In the genomic region with DNA sequence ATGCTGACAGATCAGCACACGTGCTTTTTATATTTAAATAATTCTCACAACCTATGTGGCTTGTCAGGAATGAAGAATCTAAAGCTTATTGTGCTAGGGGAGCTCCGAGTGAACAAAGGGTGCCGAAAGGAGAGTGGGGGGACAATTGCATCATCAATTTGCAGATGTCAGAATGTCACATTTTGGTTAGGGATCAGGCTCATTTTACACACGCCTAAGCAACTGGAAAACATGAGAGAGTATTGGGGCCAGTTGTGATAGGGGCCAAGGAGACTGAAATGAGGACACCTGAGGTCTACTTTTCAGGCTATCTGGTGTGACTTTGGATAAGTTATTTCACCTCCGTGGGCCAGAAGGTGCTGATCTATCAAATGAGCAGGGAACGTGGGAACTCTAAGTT, we compare ENCODE assay signal across 1 cellular context.
TF ChIP-seq lines count a peak whose summit lies in the region.

No MANE protein-coding gene starts in this region.

TF ChIP-seq in H1, 55 proteins besides CTCF, POLR2A, EP300 and RAD21:
- TF ChIP-seq CEBPB (IDR thresholded peaks at IDR 0.05; ENCODE audit: low read depth, low read length) (0 out of 2 replicates have a peak, but pooled peaks have one; percentile 26), SIRT6 (IDR thresholded peaks at IDR 0.05; ENCODE audit: low read length) (no peak)
TF ChIP-seq in H1: peak in this region for 1.
